In genomic region chr1:207049054-207049453, GRCh38 we compare ENCODE assay signal across 11 cellular contexts. TPM values are rescaled to one million over a fixed set of nuclear protein-coding genes. Genes with fewer than 3 reads are reported as not detected.
A peak's percentile ranks its signal among the peaks of the same experiment; 100 is the strongest.
DNase-seq lines count a peak whose midpoint lies in the region; ATAC-seq and TF ChIP-seq lines count a peak whose summit lies in the region.
"Had no signal": no experiment of that assay in that cellular context is flagged by ENCODE, and none has a peak within 500 bp of the region (broad histone marks: within the 10 kb centered on the region; RNA-seq: fewer than 3 reads in every experiment).

No MANE protein-coding gene starts in this region.

- peaks cover 25% of the 10 kb centered on the region for H3K36me3 ChIP-seq in HUES6 (ENCODE audit: control insufficient read depth, insufficient read depth, low read length)

- 0 out of 2 replicates have a peak overlapping the region, but pooled peaks have one; percentile 6 for H3K4me3 ChIP-seq in HUES6 (ENCODE audit: low read depth, low read length)

- peaks cover 3% of the 10 kb centered on the region for H3K27me3 Mint-ChIP-seq in activated T-helper 1 cell treated with anti-CD3 and anti-CD28 coated beads, Interleukin-12 subunit alpha, Interleukin-12 subunit beta, Interleukin-2, Interleukin-4 antibody, amounts not matched to agents 30 ng/mL and 10 ng/mL and 1 ng/mL, durations not matched to agents 14 hours and 24 hours and 36 hours (ENCODE audit: insufficient read depth)
- no peaks in the 10 kb centered on the region for H3K27me3 Mint-ChIP-seq in nephron (ENCODE audit: low read depth)

- peak overlapping the region; percentile 100 for H3K4me3 Mint-ChIP-seq in activated T-helper 1 cell treated with anti-CD3 and anti-CD28 coated beads, Interleukin-12 subunit alpha, Interleukin-12 subunit beta, Interleukin-2, Interleukin-4 antibody, amounts not matched to agents 30 ng/mL and 10 ng/mL and 1 ng/mL, durations not matched to agents 14 hours and 24 hours and 36 hours
- H3K4me3 Mint-ChIP-seq in nephron: peak overlapping the region; percentile 96 to 100 (median 98)

- no peak overlapping the region for H3K27ac ChIP-seq in HUES6 (ENCODE audit: low read depth, low read length)

- ATAC-seq in sciatic nerve: no peak

- DNase-seq in activated T-helper 1 cell treated with anti-CD3 and anti-CD28 coated beads, Interleukin-12 subunit alpha, Interleukin-12 subunit beta, Interleukin-2, Interleukin-4 antibody, amounts not matched to agents 30 ng/mL and 10 ng/mL and 1 ng/mL, durations not matched to agents 14 hours and 24 hours and 36 hours (ENCODE audit: low spot score): no peak
- no peak for DNase-seq in stimulated activated CD4-positive, alpha-beta T cell treated with anti-CD3 and anti-CD28 coated beads, Interleukin-12 subunit alpha, Interleukin-12 subunit beta, amount 100 ng/mL, for 4 hours
- DNase-seq in activated CD4-positive, CD25-positive, alpha-beta regulatory T cell treated with anti-CD3 and anti-CD28 coated beads, Interleukin-2, amount 50 U/mL, for 72 hours: no peak
- DNase-seq in sciatic nerve (ENCODE audit: low spot score): no peak
- DNase-seq: head of caudate nucleus; stimulated activated CD4-positive, alpha-beta T cell treated with anti-CD3 and anti-CD28 coated beads, Interleukin-2, amount 100 ng/mL, for 48 hours; thyroid gland had no signal

- no peaks in the 10 kb centered on the region for H3K27me3 ChIP-seq in HUES6 (ENCODE audit: control insufficient read depth, insufficient read depth, low read length)
- H3K27me3 ChIP-seq: thyroid gland had no signal

- intact Hi-C loops in activated T-helper 1 cell treated with anti-CD3 and anti-CD28 coated beads, Interleukin-12 subunit alpha, Interleukin-12 subunit beta, Interleukin-2, Interleukin-4 antibody, amounts not matched to agents 30 ng/mL and 10 ng/mL and 1 ng/mL, durations not matched to agents 14 hours and 24 hours and 36 hours (cut with micrococcal nuclease): no loop called here
- intact Hi-C loops in sciatic nerve (cut with DNase I): no loop called here

- H3K9me3 ChIP-seq in HUES6 (ENCODE audit: control insufficient read depth, insufficient read depth, low read depth, low read length): no peaks in the 10 kb centered on the region
- H3K9me3 ChIP-seq: thyroid gland had no signal

- H3K4me1 ChIP-seq in HUES6 (ENCODE audit: control insufficient read depth, insufficient read depth, low read length): peaks cover 12% of the 10 kb centered on the region

- peaks cover 36% of the 10 kb centered on the region for H3K36me3 Mint-ChIP-seq in activated T-helper 1 cell treated with anti-CD3 and anti-CD28 coated beads, Interleukin-12 subunit alpha, Interleukin-12 subunit beta, Interleukin-2, Interleukin-4 antibody, amounts not matched to agents 30 ng/mL and 10 ng/mL and 1 ng/mL, durations not matched to agents 14 hours and 24 hours and 36 hours (ENCODE audit: low read depth)
- H3K36me3 Mint-ChIP-seq in nephron (ENCODE audit: low read depth): peaks cover 31% of the 10 kb centered on the region

- H3K9ac ChIP-seq in HUES6 (ENCODE audit: low read length): no peak overlapping the region

- H3K4me1 Mint-ChIP-seq in activated T-helper 1 cell treated with anti-CD3 and anti-CD28 coated beads, Interleukin-12 subunit alpha, Interleukin-12 subunit beta, Interleukin-2, Interleukin-4 antibody, amounts not matched to agents 30 ng/mL and 10 ng/mL and 1 ng/mL, durations not matched to agents 14 hours and 24 hours and 36 hours (ENCODE audit: low read depth): peaks cover 68% of the 10 kb centered on the region
- peaks cover 54% of the 10 kb centered on the region for H3K4me1 Mint-ChIP-seq in nephron

- no peak overlapping the region for H3K27ac Mint-ChIP-seq in activated T-helper 1 cell treated with anti-CD3 and anti-CD28 coated beads, Interleukin-12 subunit alpha, Interleukin-12 subunit beta, Interleukin-2, Interleukin-4 antibody, amounts not matched to agents 30 ng/mL and 10 ng/mL and 1 ng/mL, durations not matched to agents 14 hours and 24 hours and 36 hours
- peak overlapping the region; percentile 90 to 99 (median 99) for H3K27ac Mint-ChIP-seq in nephron

- no peak for TF ChIP-seq CTCF in nephron (IDR thresholded peaks at IDR 0.05; ENCODE audit: unreplicated experiment in 3 of 3)

- H3K9me3 Mint-ChIP-seq in activated T-helper 1 cell treated with anti-CD3 and anti-CD28 coated beads, Interleukin-12 subunit alpha, Interleukin-12 subunit beta, Interleukin-2, Interleukin-4 antibody, amounts not matched to agents 30 ng/mL and 10 ng/mL and 1 ng/mL, durations not matched to agents 14 hours and 24 hours and 36 hours: no peaks in the 10 kb centered on the region
- H3K9me3 Mint-ChIP-seq in nephron: no peaks in the 10 kb centered on the region

RNA-seq across cellular contexts. Expression of gene YOD1, which starts 2.0 kb away (rescaled TPM):
- total RNA-seq in activated T-helper 1 cell treated with anti-CD3 and anti-CD28 coated beads, Interleukin-12 subunit alpha, Interleukin-12 subunit beta, Interleukin-2, Interleukin-4 antibody, amounts not matched to agents 30 ng/mL and 10 ng/mL and 1 ng/mL, durations not matched to agents 14 hours and 24 hours and 36 hours: 8.4 and 8.7 TPM in 2 replicates
- total RNA-seq in sciatic nerve: 15.3 TPM

RNA-seq across cellular contexts. Expression of gene PFKFB2, which starts 4.0 kb away (rescaled TPM):
- total RNA-seq in activated T-helper 1 cell treated with anti-CD3 and anti-CD28 coated beads, Interleukin-12 subunit alpha, Interleukin-12 subunit beta, Interleukin-2, Interleukin-4 antibody, amounts not matched to agents 30 ng/mL and 10 ng/mL and 1 ng/mL, durations not matched to agents 14 hours and 24 hours and 36 hours: 2.9 and 4.4 TPM in 2 replicates
- 16.7 TPM for total RNA-seq in sciatic nerve

RNA-seq across cellular contexts. Expression of gene C1orf116, which starts 16.5 kb away (rescaled TPM):
- total RNA-seq in activated T-helper 1 cell treated with anti-CD3 and anti-CD28 coated beads, Interleukin-12 subunit alpha, Interleukin-12 subunit beta, Interleukin-2, Interleukin-4 antibody, amounts not matched to agents 30 ng/mL and 10 ng/mL and 1 ng/mL, durations not matched to agents 14 hours and 24 hours and 36 hours: not detected in 2 replicates
- total RNA-seq in sciatic nerve: 0.49 TPM
- total RNA-seq: T-helper 2 cell treated with Interferon-gamma antibody and Interleukin-4, amounts not matched to agents 100 ng/mL and 5 ng/mL, for 36 hours had no signal

RNA-seq across cellular contexts. Expression of gene C4BPB, which starts 39.6 kb away (rescaled TPM):
- total RNA-seq in activated T-helper 1 cell treated with anti-CD3 and anti-CD28 coated beads, Interleukin-12 subunit alpha, Interleukin-12 subunit beta, Interleukin-2, Interleukin-4 antibody, amounts not matched to agents 30 ng/mL and 10 ng/mL and 1 ng/mL, durations not matched to agents 14 hours and 24 hours and 36 hours: 2.3 TPM in 2 replicates
- 1.8 TPM for total RNA-seq in sciatic nerve
- total RNA-seq: myocyte, thyroid gland had no signal

RNA-seq across cellular contexts. Expression of gene C4BPA, which starts 55.0 kb away (rescaled TPM):
- total RNA-seq in activated T-helper 1 cell treated with anti-CD3 and anti-CD28 coated beads, Interleukin-12 subunit alpha, Interleukin-12 subunit beta, Interleukin-2, Interleukin-4 antibody, amounts not matched to agents 30 ng/mL and 10 ng/mL and 1 ng/mL, durations not matched to agents 14 hours and 24 hours and 36 hours: not detected in 2 replicates
- 0.27 TPM for total RNA-seq in sciatic nerve
- total RNA-seq: myocyte; T-helper 2 cell treated with Interferon-gamma antibody and Interleukin-4, amounts not matched to agents 100 ng/mL and 5 ng/mL, for 36 hours; thyroid gland had no signal
